Comparison of ENCODE assay signal across 8 cellular contexts in the genomic region with DNA sequence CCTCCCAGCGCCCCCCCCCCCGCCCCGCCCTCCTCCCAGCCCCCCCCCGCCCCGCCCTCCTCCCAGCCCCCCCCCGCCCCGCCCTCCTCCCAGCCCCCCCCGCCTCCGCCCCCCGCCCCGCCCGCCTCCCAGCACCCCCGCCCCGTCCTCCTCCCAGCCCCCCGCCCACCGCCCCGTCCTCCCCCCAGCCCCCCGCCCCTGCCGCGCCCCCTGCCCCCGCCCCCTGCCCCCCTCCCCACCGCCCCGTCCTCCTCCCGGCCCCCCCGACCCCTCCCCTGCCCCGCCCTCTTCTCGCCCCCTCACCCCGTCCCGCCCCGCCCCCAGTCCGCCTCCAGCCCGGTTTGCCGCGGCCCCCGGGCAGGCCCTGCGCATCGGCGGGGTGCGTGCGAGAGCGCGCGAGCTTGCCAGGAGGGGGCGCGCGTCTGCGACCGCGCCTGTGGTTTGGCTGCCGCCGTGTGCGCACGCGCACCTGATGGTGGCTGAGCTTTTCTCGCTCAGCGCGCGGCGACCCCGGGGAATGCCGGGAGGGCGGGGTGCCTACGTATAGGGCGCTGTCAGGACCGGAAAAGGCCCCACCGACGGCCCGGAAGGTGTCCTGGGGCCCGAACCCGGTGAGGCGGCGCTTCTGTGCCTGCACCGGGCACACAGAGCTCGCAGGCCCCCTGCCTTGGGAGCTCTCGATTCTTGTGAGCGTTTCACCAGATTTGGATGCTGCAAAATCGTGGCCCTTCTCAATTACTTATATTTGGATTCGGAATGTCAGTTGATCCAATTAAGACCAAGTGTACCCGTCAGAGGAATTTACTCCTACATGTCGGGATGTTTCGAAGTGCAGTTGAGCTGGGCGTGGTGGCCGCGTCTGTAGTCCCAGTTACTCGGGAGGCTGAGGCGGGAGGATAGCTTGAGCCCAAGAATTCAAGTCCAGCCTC. TPM values are rescaled to one million over a fixed set of nuclear protein-coding genes. Genes with fewer than 3 reads are reported as not detected.
DNase-seq lines count a peak whose midpoint lies in the region; ATAC-seq, FAIRE-seq and TF ChIP-seq lines count a peak whose summit lies in the region.

No MANE protein-coding gene starts in this region.

- no peak overlapping the region for H4K5ac ChIP-seq in mesendoderm (ENCODE audit: low read length)

- no peaks in the 10 kb centered on the region for H3K9me3 ChIP-seq in effector memory CD4-positive, alpha-beta T cell (ENCODE audit: control insufficient read depth, low read length)

- peaks cover 37% of the 10 kb centered on the region for H3K36me3 Mint-ChIP-seq in Calu3 (ENCODE audit: insufficient read depth, unreplicated experiment)

- H3K4me3 ChIP-seq in effector memory CD4-positive, alpha-beta T cell (ENCODE audit: insufficient read depth, low read depth, low read length, poor library complexity, severe bottlenecking): peak overlapping the region; percentile 50
- H3K4me3 ChIP-seq in mesendoderm (ENCODE audit: low read length): peak overlapping the region; percentile 9

- peaks cover 12% of the 10 kb centered on the region for H3K4me1 ChIP-seq in effector memory CD4-positive, alpha-beta T cell (ENCODE audit: control insufficient read depth, insufficient read depth, low read length, poor library complexity, severe bottlenecking)
- peaks cover 2% of the 10 kb centered on the region for H3K4me1 ChIP-seq in mesendoderm (ENCODE audit: control insufficient read depth, low read depth, low read length)

- peak overlapping the region; percentile 98 for H3K27ac ChIP-seq in effector memory CD4-positive, alpha-beta T cell (ENCODE audit: insufficient read depth, low read length, poor library complexity, severe bottlenecking)
- peak overlapping the region; percentile 60 for H3K27ac ChIP-seq in mesendoderm (ENCODE audit: low read depth, low read length)

- no peaks in the 10 kb centered on the region for H3K27me3 Mint-ChIP-seq in Calu3 (ENCODE audit: unreplicated experiment)

- peak overlapping the region; percentile 87 for H3K27ac Mint-ChIP-seq in Calu3 (ENCODE audit: unreplicated experiment)

- peak; percentile 89 for FAIRE-seq in HTR-8/SVneo (lab: Jason Lieb, UNC)

- TF ChIP-seq CTCF in Calu3 (IDR thresholded peaks at IDR 0.05; ENCODE audit: unreplicated experiment): peak; percentile 60

- peak overlapping the region; percentile 78 for H3K4ac ChIP-seq in mesendoderm (ENCODE audit: low read depth, low read length)

- H3K23ac ChIP-seq in mesendoderm (ENCODE audit: low read length): no peak overlapping the region

- peak overlapping the region; percentile 4 for H2BK5ac ChIP-seq in mesendoderm (ENCODE audit: low read length)

- peak overlapping the region; percentile 10 for H2BK120ac ChIP-seq in mesendoderm (ENCODE audit: low read depth, low read length)

- peak overlapping the region; percentile 89 for H4K8ac ChIP-seq in mesendoderm (ENCODE audit: low read depth, low read length)

- H2AK5ac ChIP-seq in mesendoderm (ENCODE audit: low read length): no peak overlapping the region

- intact Hi-C loops in Calu3 (cut with micrococcal nuclease; ENCODE audit: unreplicated experiment): no loop called here

- H3K9me3 Mint-ChIP-seq in Calu3 (ENCODE audit: low read depth, unreplicated experiment): peaks cover 2% of the 10 kb centered on the region

- peak; percentile 98 for DNase-seq in Calu3
- DNase-seq in HTR-8/SVneo (ENCODE audit: insufficient read length, low spot score): peak; percentile 97
- DNase-seq in NK-92 treated with Interleukin-12 subunit alpha and Interleukin-12 subunit beta, amount 100 ng/mL, for 24 hours (lab: John Stamatoyannopoulos, UW): peak; percentile 92
- peak; percentile 89 to 94 for DNase-seq in activated CD8-positive, alpha-beta memory T cell treated with anti-CD3 and anti-CD28 coated beads for 4 hours (ENCODE audit: low read depth in 2 of 2)
- DNase-seq in effector memory CD4-positive, alpha-beta T cell: peak; percentile 92 to 93 (median 93)
- peak; percentile 96 for DNase-seq in mesendoderm
- DNase-seq in stimulated activated CD8-positive, alpha-beta memory T cell treated with anti-CD3 and anti-CD28 coated beads, Interleukin-12 subunit alpha, Interleukin-12 subunit beta, amount 100 ng/mL, for 24 hours (ENCODE audit: extremely low read depth): peak; percentile 92

- H3K4me3 Mint-ChIP-seq in Calu3 (ENCODE audit: low read depth, unreplicated experiment): peak overlapping the region; percentile 73

- H3K18ac ChIP-seq in mesendoderm (ENCODE audit: low read length): peak overlapping the region; percentile 72

- peaks cover 27% of the 10 kb centered on the region for H3K4me1 Mint-ChIP-seq in Calu3 (ENCODE audit: low read depth, unreplicated experiment)

- no peaks in the 10 kb centered on the region for H3K27me3 ChIP-seq in effector memory CD4-positive, alpha-beta T cell (replicated peaks; ENCODE audit: control insufficient read depth, insufficient read depth, low read length, poor library complexity, severe bottlenecking)
- no peaks in the 10 kb centered on the region for H3K27me3 ChIP-seq in mesendoderm (ENCODE audit: insufficient read depth, low read length, poor library complexity)

- no TSS peak for BruUV-seq in Calu3 (replicated peaks; lab: Mats Ljungman, UMichigan)

- CTCF ChIA-PET in Calu3 (lab: Charles Lee): interaction anchor here (0.6 to 1.8 kb wide), 7 partner anchors 9 to 159 kb away, joined by 4 to 12 read pairs (median 6); no protein-coding TSS in a partner anchor

- peaks cover 6% of the 10 kb centered on the region for H3K79me1 ChIP-seq in mesendoderm (ENCODE audit: low read length)

- no CpG with 5 or more reads among the region's 86 CpGs for WGBS in mesendoderm (ENCODE audit: extremely low coverage, insufficient coverage, low lambda C conversion rate)

- no peak overlapping the region for H2BK15ac ChIP-seq in mesendoderm (replicated peaks; ENCODE audit: low read depth)

- peak overlapping the region; percentile 75 for H3K56ac ChIP-seq in mesendoderm (ENCODE audit: low read length)

- H3K9ac ChIP-seq in mesendoderm (ENCODE audit: low read length): peak overlapping the region; percentile 64

- peak; percentile 75 for ATAC-seq in GM21381 (IDR thresholded peaks at IDR 0.05; ENCODE audit: unreplicated experiment)

- H3K4me2 ChIP-seq in mesendoderm (ENCODE audit: low read length): peak overlapping the region; percentile 30

- no peaks in the 10 kb centered on the region for H3K36me3 ChIP-seq in effector memory CD4-positive, alpha-beta T cell (ENCODE audit: control insufficient read depth, insufficient read depth, low read length)
- H3K36me3 ChIP-seq in mesendoderm (ENCODE audit: control insufficient read depth, insufficient read depth, low read length): no peaks in the 10 kb centered on the region

- peaks cover 6% of the 10 kb centered on the region for H3K79me2 ChIP-seq in mesendoderm (ENCODE audit: control insufficient read depth, insufficient read depth, low read length)

RNA-seq across cellular contexts. Expression of gene TTLL12, which starts 0.5 kb away (rescaled TPM):
- 63.4 and 69.6 TPM in 2 replicates for total RNA-seq in Calu3 (2022)
- polyA plus RNA-seq in mesendoderm (2013, experiment 1 of 2): 58.0 TPM
- 56.8 TPM for polyA plus RNA-seq in mesendoderm (2013, experiment 2 of 2)

RNA-seq across cellular contexts. Expression of gene TSPO, which starts 36.1 kb away (rescaled TPM):
- total RNA-seq in Calu3 (2022): 185 and 195 TPM in 2 replicates
- 8.7 TPM for polyA plus RNA-seq in mesendoderm (2013, experiment 1 of 2)
- 8.6 TPM for polyA plus RNA-seq in mesendoderm (2013, experiment 2 of 2)

RNA-seq across cellular contexts. Expression of gene MCAT, which starts 44.2 kb away (rescaled TPM):
- total RNA-seq in Calu3 (2022): 23.9 and 26.6 TPM in 2 replicates
- polyA plus RNA-seq in mesendoderm (2013, experiment 1 of 2): 10.6 TPM
- 11.2 TPM for polyA plus RNA-seq in mesendoderm (2013, experiment 2 of 2)

Comparison
In these comparisons a context has a peak if more than half of its experiments do, and no peak if none do; other contexts are left out.
1. Peak in every context shown above with its lines: DNase-seq, ATAC-seq, H3K4me3 ChIP-seq and H3K27ac ChIP-seq.